In genomic region chr12:109946913-109947312, GRCh38 we compare ENCODE assay signal across 11 cellular contexts. TPM values are rescaled to one million over a fixed set of nuclear protein-coding genes. Genes with fewer than 3 reads are reported as not detected.
A peak's percentile ranks its signal among the peaks of the same experiment; 100 is the strongest.
DNase-seq lines count a peak whose midpoint lies in the region; ATAC-seq, FAIRE-seq and TF ChIP-seq lines count a peak whose summit lies in the region.
"Had no signal": no experiment of that assay in that cellular context is flagged by ENCODE, and none has a peak within 500 bp of the region (broad histone marks: within the 10 kb centered on the region; RNA-seq: fewer than 3 reads in every experiment).

No MANE protein-coding gene starts in this region.

- WGBS in lung, 2 donors = 92 to 93% methylated on average over 9 of the region's 9 CpGs

- no peaks in the 10 kb centered on the region for H4K20me1 ChIP-seq in astrocyte (ENCODE audit: insufficient read depth, low read length)

- H3K4me1 ChIP-seq in astrocyte (ENCODE audit: insufficient read depth, low read length) = peaks cover 66% of the 10 kb centered on the region
- H3K4me1 ChIP-seq in lung (ENCODE audit: control insufficient read depth in 2 of 2, insufficient read depth in 2 of 2, low read length in 2 of 2) = peaks cover 0 to 27% of the 10 kb centered on the region in 2 donors

- no peaks in the 10 kb centered on the region for H3K9me3 Mint-ChIP-seq in activated T-cell treated with anti-CD3 and anti-CD28 coated beads, Interleukin-2, amount 50 U/mL, for 24 hours
- H3K9me3 Mint-ChIP-seq in astrocyte (ENCODE audit: unreplicated experiment) = no peaks in the 10 kb centered on the region

- peaks cover 29% of the 10 kb centered on the region for H3K4me1 Mint-ChIP-seq in activated T-cell treated with anti-CD3 and anti-CD28 coated beads, Interleukin-2, amount 50 U/mL, for 24 hours (ENCODE audit: low read depth)
- peaks cover 69% of the 10 kb centered on the region for H3K4me1 Mint-ChIP-seq in astrocyte (ENCODE audit: low read depth, unreplicated experiment)

- H3K9me3 ChIP-seq in astrocyte (ENCODE audit: insufficient read depth, low read depth, low read length) (no peaks in the 10 kb centered on the region), lung (ENCODE audit: control insufficient read depth in 2 of 2, insufficient read depth in 1 of 2, low read length in 1 of 2) (peaks cover 0 to 2% of the 10 kb centered on the region in 2 donors)

- no peak overlapping the region for H3K4me3 Mint-ChIP-seq in activated T-cell treated with anti-CD3 and anti-CD28 coated beads, Interleukin-2, amount 50 U/mL, for 24 hours
- no peak overlapping the region for H3K4me3 Mint-ChIP-seq in astrocyte (ENCODE audit: unreplicated experiment)

- no peak for DNase-seq in activated T-cell treated with anti-CD3 and anti-CD28 coated beads, Interleukin-2, amount 50 U/mL, for 24 hours
- DNase-seq in activated T-cell treated with anti-CD3 and anti-CD28 coated beads, Interleukin-2, amount 50 U/mL, for 48 hours = no peak
- no peak for DNase-seq in astrocyte (ENCODE audit: low read depth)
- no peak for DNase-seq in lung (ENCODE audit: low spot score)
- DNase-seq in substantia nigra (lab: John Stamatoyannopoulos, UW) = no peak
- no peak for DNase-seq in DMS 273 treated with DMSO at 0.1 percent for 48 hours (lab: John Stamatoyannopoulos, UW)
- DNase-seq: activated CD4-positive, alpha-beta T cell treated with anti-CD3 and anti-CD28 coated beads, Interleukin-2, amount 50 U/mL, for 48 hours; NCI-H2081 had no signal

- H3K79me2 ChIP-seq in astrocyte (ENCODE audit: insufficient read depth, low read length) = no peaks in the 10 kb centered on the region

- H3K27ac Mint-ChIP-seq in activated T-cell treated with anti-CD3 and anti-CD28 coated beads, Interleukin-2, amount 50 U/mL, for 24 hours = peak overlapping the region; percentile 81
- H3K27ac Mint-ChIP-seq in astrocyte (ENCODE audit: unreplicated experiment) = peak overlapping the region; percentile 95

- FAIRE-seq in astrocyte (lab: Jason Lieb, UNC) = no peak
- FAIRE-seq: colon had no signal

- H3K9ac ChIP-seq in astrocyte (ENCODE audit: low read length) = peak overlapping the region; percentile 49

- no peaks in the 10 kb centered on the region for H3K27me3 ChIP-seq in astrocyte (ENCODE audit: insufficient read depth, low read length)
- H3K27me3 ChIP-seq in lung (ENCODE audit: control insufficient read depth, insufficient read depth) = no peaks in the 10 kb centered on the region

- TF ChIP-seq CTCF in astrocyte (IDR thresholded peaks at IDR 0.05; ENCODE audit: insufficient read depth, low read depth, low read length) = no peak
- no peak for TF ChIP-seq CTCF in lung (IDR thresholded peaks at IDR 0.05; ENCODE audit: control extremely low read depth, extremely low read depth)

- H3K27me3 Mint-ChIP-seq in activated T-cell treated with anti-CD3 and anti-CD28 coated beads, Interleukin-2, amount 50 U/mL, for 24 hours = no peaks in the 10 kb centered on the region
- no peaks in the 10 kb centered on the region for H3K27me3 Mint-ChIP-seq in astrocyte (ENCODE audit: low read depth, unreplicated experiment)

- H3K4me2 ChIP-seq in astrocyte (ENCODE audit: low read length) = peak overlapping the region; percentile 58

- peaks cover 87% of the 10 kb centered on the region for H3K36me3 Mint-ChIP-seq in activated T-cell treated with anti-CD3 and anti-CD28 coated beads, Interleukin-2, amount 50 U/mL, for 24 hours (ENCODE audit: low read depth)
- peaks cover 12% of the 10 kb centered on the region for H3K36me3 Mint-ChIP-seq in astrocyte (ENCODE audit: low read depth, unreplicated experiment)

- H3K36me3 ChIP-seq in astrocyte (ENCODE audit: insufficient read depth, low read length) (peaks cover 20% of the 10 kb centered on the region), lung (ENCODE audit: control insufficient read depth in 2 of 2, insufficient read depth in 2 of 2, low read length in 2 of 2) (peaks cover 6 to 31% of the 10 kb centered on the region in 2 donors)

- ATAC-seq in lung (ENCODE audit: insufficient read depth, low FRiP score) (no peak), HG02759 (IDR thresholded peaks at IDR 0.05; ENCODE audit: unreplicated experiment) (no peak), HG03108 (IDR thresholded peaks at IDR 0.05; ENCODE audit: unreplicated experiment) (no peak)

- H3K4me3 ChIP-seq in astrocyte (ENCODE audit: insufficient read depth, low read depth, low read length) (no peak overlapping the region), lung (no peak overlapping the region)

- H2AFZ ChIP-seq in astrocyte (ENCODE audit: low read depth, low read length) = no peak overlapping the region

- H3K27ac ChIP-seq in astrocyte (ENCODE audit: low read depth, low read length) (peak overlapping the region; percentile 95), lung (ENCODE audit: low read depth in 1 of 2, low read length in 1 of 2) (peak overlapping the region; percentile 55 to 56), substantia nigra (ENCODE audit: low read depth, low read length, poor library complexity, severe bottlenecking) (peak overlapping the region; percentile 71)

RNA-seq across cellular contexts. Expression of gene TCHP, which starts 46.8 kb away (rescaled TPM):
- total RNA-seq in astrocyte (6.8 and 8.6 TPM in 2 replicates), lung (10 to 100 TPM; 13.2 to 17.5 TPM)
- 10 to 100 TPM; 10.4 to 10.8 TPM for polyA plus RNA-seq in lung

RNA-seq across cellular contexts. Expression of gene GIT2, which starts 49.3 kb away (rescaled TPM):
- 32.7 and 33.4 TPM in 2 replicates for total RNA-seq in astrocyte
- 10 to 100 TPM; 55.5 to 75.8 TPM for total RNA-seq in lung
- polyA plus RNA-seq in lung = 10 to 100 TPM; 13.5 to 24.7 TPM

RNA-seq across cellular contexts. Expression of gene ANKRD13A, which starts 52.3 kb away (rescaled TPM):
- total RNA-seq in astrocyte = 22.5 and 23.9 TPM in 2 replicates
- total RNA-seq in lung = 10 to 100 TPM; 68.8 to 83.0 TPM
- 10 to 100 TPM; 21.6 to 38.8 TPM for polyA plus RNA-seq in lung
